In genomic region chr19:2269244-2270156, GRCh38 we compare ENCODE assay signal across 8 cellular contexts. TPM values are rescaled to one million over a fixed set of nuclear protein-coding genes. Genes with fewer than 3 reads are reported as not detected.
DNase-seq lines count a peak whose midpoint lies in the region; ATAC-seq, FAIRE-seq and TF ChIP-seq lines count a peak whose summit lies in the region.

No MANE protein-coding gene starts in this region.

- H2BK20ac ChIP-seq in H1 (ENCODE audit: low read length): no peak overlapping the region

- no peak for TF ChIP-seq RAD21 in H1 (IDR thresholded peaks at IDR 0.05 in 1 of 2, conservative IDR thresholded peaks at IDR 0.05 in 1 of 2; ENCODE audit: low read depth in 2 of 2, low read length in 2 of 2)

- ATAC-seq in GM19463 (IDR thresholded peaks at IDR 0.05; ENCODE audit: unreplicated experiment): peak; percentile 65
- peak; percentile 77 for ATAC-seq in activated CD8-positive, alpha-beta memory T cell treated with anti-CD3 and anti-CD28 coated beads, Interleukin-2, amount 10 ng/mL, durations not matched to agents 7 days and 5 days

- H3K23me2 ChIP-seq in H1 (ENCODE audit: low read depth, low read length): peaks cover 5% of the 10 kb centered on the region; the same call in 1 of the 2 replicates

- H3K4me3 ChIP-seq in CD8-positive, alpha-beta memory T cell (ENCODE audit: low read length): peak overlapping the region; percentile 86
- H3K4me3 ChIP-seq in H1 (ENCODE audit: extremely low read depth in 1 of 4, insufficient read depth in 2 of 4, low read depth in 3 of 4, low read length in 4 of 4): peak overlapping the region; percentile 87 to 100 (median 94)

- H3K4me2 ChIP-seq in H1 (ENCODE audit: insufficient read depth in 1 of 2, low read depth in 2 of 2, low read length in 2 of 2): peak overlapping the region; percentile 38 to 65; a peak in 2 of 4 replicates

- peak; percentile 97 to 100 (median 99) for DNase-seq in CD8-positive, alpha-beta memory T cell
- peak; percentile 96 for DNase-seq in HT1080 (ENCODE audit: low read depth)
- peak; percentile 95 to 97 for DNase-seq in NOMO-1 (lab: John Stamatoyannopoulos, UW; ENCODE audit: unreplicated experiment in 2 of 2)
- peak; percentile 99 for DNase-seq in activated CD8-positive, alpha-beta memory T cell treated with anti-CD3 and anti-CD28 coated beads, Interleukin-2, amount 10 ng/mL, durations not matched to agents 7 days and 5 days
- DNase-seq in H1 (ENCODE audit: low read depth in 1 of 2, low spot score in 2 of 2): peak; percentile 75 to 100
- DNase-seq in mesenteric fat pad (ENCODE audit: low spot score): peak; percentile 100
- DNase-seq in stimulated activated CD8-positive, alpha-beta memory T cell treated with anti-CD3 and anti-CD28 coated beads, Interleukin-15, amount 100 ng/mL, for 1 hour (ENCODE audit: low read depth): peak; percentile 98

- H3K4me1 ChIP-seq in CD8-positive, alpha-beta memory T cell (ENCODE audit: insufficient read depth, low read length): peaks cover 42% of the 10 kb centered on the region
- peaks cover 0 to 20% (median 7%) of the 10 kb centered on the region in 4 experiments; a peak in 5 of 7 replicates for H3K4me1 ChIP-seq in H1 (replicated peaks in 1 of 4; ENCODE audit: control insufficient read depth in 3 of 4, insufficient read depth in 4 of 4, low read length in 3 of 4)

- TF ChIP-seq EP300 in H1 (IDR thresholded peaks at IDR 0.05; ENCODE audit: borderline replicate concordance in 1 of 2, low read depth in 2 of 2, low read length in 2 of 2): no peak

- H3K79me1 ChIP-seq in H1 (ENCODE audit: low read depth, low read length): peaks cover 3% of the 10 kb centered on the region; the same call in 1 of the 2 replicates

- peak overlapping the region; percentile 88 to 95 (median 90) for H3K9ac ChIP-seq in H1 (replicated peaks in 1 of 4; ENCODE audit: extremely low read depth in 1 of 4, low read depth in 3 of 4, low read length in 3 of 4)

- H3K27me3 Mint-ChIP-seq in CD8-positive, alpha-beta memory T cell: peaks cover 0 to 7% of the 10 kb centered on the region in 2 donors
- H3K27me3 Mint-ChIP-seq in activated CD8-positive, alpha-beta memory T cell treated with anti-CD3 and anti-CD28 coated beads, Interleukin-2, amount 10 ng/mL, durations not matched to agents 7 days and 5 days: no peaks in the 10 kb centered on the region

- no peak overlapping the region for H2AFZ ChIP-seq in H1 (ENCODE audit: low read length)

- peaks cover 28 to 44% (median 29%) of the 10 kb centered on the region in 3 donors for H3K4me1 Mint-ChIP-seq in CD8-positive, alpha-beta memory T cell
- peaks cover 39% of the 10 kb centered on the region for H3K4me1 Mint-ChIP-seq in activated CD8-positive, alpha-beta memory T cell treated with anti-CD3 and anti-CD28 coated beads, Interleukin-2, amount 10 ng/mL, durations not matched to agents 7 days and 5 days

- no peak for FAIRE-seq in H1 (lab: Jason Lieb, UNC)

- peak overlapping the region; percentile 91 for H3K4ac ChIP-seq in H1 (replicated peaks; ENCODE audit: insufficient read length, low read depth, low read length)

- peak overlapping the region; percentile 97 for H3K56ac ChIP-seq in H1 (replicated peaks; ENCODE audit: insufficient read length, low read depth, low read length)

- H2BK15ac ChIP-seq in H1 (ENCODE audit: low read length): no peak overlapping the region

- no peak overlapping the region for H3K14ac ChIP-seq in H1 (ENCODE audit: insufficient read length)

- H4K91ac ChIP-seq in H1 (replicated peaks; ENCODE audit: insufficient read length, low read length): peak overlapping the region; percentile 91

- peak overlapping the region; percentile 96 for H3K18ac ChIP-seq in H1 (ENCODE audit: extremely low read depth, low read length)

- 1% methylated on average over 84 of the region's 103 CpGs; no CpG with 5 or more reads in 1 of the 2 experiments for WGBS in H1 (ENCODE audit: extremely low coverage in 1 of 2, insufficient coverage in 1 of 2, insufficient read length in 1 of 2, insufficient replicate concordance in 2 of 2, low coverage in 1 of 2, low lambda C conversion rate in 2 of 2, missing lambda C conversion rate in 1 of 2), 2 experiments

- H3K9me3 ChIP-seq in CD8-positive, alpha-beta memory T cell (ENCODE audit: low read length): no peaks in the 10 kb centered on the region
- no peaks in the 10 kb centered on the region for H3K9me3 ChIP-seq in H1 (ENCODE audit: insufficient read depth in 2 of 2, low read depth in 1 of 2, low read length in 1 of 2)

- CTCF ChIA-PET in CD8-positive, alpha-beta memory T cell (lab: Charles Lee): interaction anchor here (1.2 to 6.8 kb wide), 5 partner anchors 9 to 35 kb away, joined by 5 to 70 read pairs (median 20); partner anchors contain the start of genes PLEKHJ1 and SF3A2
- CTCF ChIA-PET in activated CD8-positive, alpha-beta memory T cell treated with anti-CD3 and anti-CD28 coated beads, Interleukin-2, amount 10 ng/mL, durations not matched to agents 7 days and 5 days (lab: Charles Lee): interaction anchor here (1.6 to 6.1 kb wide), 3 partner anchors 9 to 34 kb away, joined by 4 to 58 read pairs (median 30); partner anchors contain the start of gene SF3A2
- CTCF ChIA-PET in H1 (lab: Charles Lee; ENCODE audit: partially characterized antibody): interaction anchor here (1.2 kb wide), 1 partner anchor 22 kb away, joined by 3 read pairs; no protein-coding TSS in a partner anchor

- peak overlapping the region; percentile 84 to 99 (median 92) for H3K4me3 Mint-ChIP-seq in CD8-positive, alpha-beta memory T cell
- H3K4me3 Mint-ChIP-seq in activated CD8-positive, alpha-beta memory T cell treated with anti-CD3 and anti-CD28 coated beads, Interleukin-2, amount 10 ng/mL, durations not matched to agents 7 days and 5 days: peak overlapping the region; percentile 90

- peaks cover 0 to 3% (median 0%) of the 10 kb centered on the region in 5 donors for H3K9me3 Mint-ChIP-seq in CD8-positive, alpha-beta memory T cell
- no peaks in the 10 kb centered on the region for H3K9me3 Mint-ChIP-seq in activated CD8-positive, alpha-beta memory T cell treated with anti-CD3 and anti-CD28 coated beads, Interleukin-2, amount 10 ng/mL, durations not matched to agents 7 days and 5 days (ENCODE audit: low read depth)

- H4K5ac ChIP-seq in H1 (ENCODE audit: insufficient read length, low read depth, low read length): peak overlapping the region; percentile 96

- H2AK5ac ChIP-seq in H1 (ENCODE audit: low read depth, low read length): peak overlapping the region; percentile 86; the same call in 1 of the 2 replicates

- peak overlapping the region; percentile 78 for H2BK5ac ChIP-seq in H1 (ENCODE audit: low read depth, low read length)

- H3K23ac ChIP-seq in H1 (ENCODE audit: insufficient read length): no peak overlapping the region

- TF ChIP-seq CTCF in H1 (IDR thresholded peaks at IDR 0.05; ENCODE audit: control extremely low read depth in 1 of 3, insufficient read depth in 1 of 3, low read depth in 1 of 3, low read length in 3 of 3): no peak

- H4K8ac ChIP-seq in H1 (ENCODE audit: extremely low read depth, insufficient read depth, low read length): peak overlapping the region; percentile 95; the same call in 1 of the 2 replicates

- H2BK120ac ChIP-seq in H1 (replicated peaks; ENCODE audit: low read depth, low read length): no peak overlapping the region

- no peaks in the 10 kb centered on the region for H3K27me3 ChIP-seq in CD8-positive, alpha-beta memory T cell (ENCODE audit: insufficient read depth, low read length, poor library complexity, severe bottlenecking)
- no peaks in the 10 kb centered on the region for H3K27me3 ChIP-seq in H1 (replicated peaks in 1 of 4; ENCODE audit: control insufficient read depth in 3 of 4, extremely low read depth in 1 of 4, insufficient read depth in 3 of 4, low read length in 3 of 4)

- POLR2A ChIA-PET in CD8-positive, alpha-beta memory T cell (lab: Charles Lee): interaction anchor here (0.6 to 7.8 kb wide), 11 partner anchors 10 to 387 kb away, joined by 3 to 73 read pairs (median 5); partner anchors contain the start of genes AP3D1, GADD45B, JSRP1 and LSM7
- POLR2A ChIA-PET in H1 (lab: Charles Lee; ENCODE audit: partially characterized antibody): interaction anchor here (0.6 to 23.4 kb wide), 33 partner anchors 10 to 332 kb away, joined by 3 to 330 read pairs (median 5); partner anchors contain the start of genes AMH, DOT1L, JSRP1 and LSM7

- H3K36me3 ChIP-seq in CD8-positive, alpha-beta memory T cell (ENCODE audit: insufficient read depth, low read length): peaks cover 13% of the 10 kb centered on the region
- H3K36me3 ChIP-seq in H1 (ENCODE audit: control insufficient read depth in 2 of 4, insufficient read depth in 4 of 4, low read length in 3 of 4): peaks cover 3 to 23% (median 9%) of the 10 kb centered on the region in 4 experiments; a peak in 5 of 8 replicates

- peak; percentile 99 for TF ChIP-seq POLR2A in H1 (IDR thresholded peaks at IDR 0.05; ENCODE audit: control extremely low read depth in 1 of 2, low read depth in 2 of 2, low read length in 2 of 2)

- H3K79me2 ChIP-seq in H1 (ENCODE audit: control insufficient read depth in 1 of 2, insufficient read depth in 2 of 2, low read length in 2 of 2): peaks cover 20 to 40% of the 10 kb centered on the region in 2 experiments; a peak in 3 of 4 replicates

- H4K20me1 ChIP-seq in H1 (replicated peaks in 1 of 2; ENCODE audit: control insufficient read depth in 1 of 2, insufficient read depth in 2 of 2, low read length in 2 of 2): peaks cover 22 to 27% of the 10 kb centered on the region in 2 experiments

- H3K27ac ChIP-seq in CD8-positive, alpha-beta memory T cell (ENCODE audit: low read depth, low read length): peak overlapping the region; percentile 89
- peak overlapping the region; percentile 76 for H3K27ac ChIP-seq in H1 (ENCODE audit: low read depth, low read length)

- H3K36me3 Mint-ChIP-seq in CD8-positive, alpha-beta memory T cell: peaks cover 0 to 40% (median 8%) of the 10 kb centered on the region in 3 donors
- peaks cover 25% of the 10 kb centered on the region for H3K36me3 Mint-ChIP-seq in activated CD8-positive, alpha-beta memory T cell treated with anti-CD3 and anti-CD28 coated beads, Interleukin-2, amount 10 ng/mL, durations not matched to agents 7 days and 5 days

- no peak overlapping the region for H2BK12ac ChIP-seq in H1 (ENCODE audit: low read depth, low read length)

- H3K27ac Mint-ChIP-seq in CD8-positive, alpha-beta memory T cell: peak overlapping the region; percentile 86 to 98 (median 90)
- peak overlapping the region; percentile 94 for H3K27ac Mint-ChIP-seq in activated CD8-positive, alpha-beta memory T cell treated with anti-CD3 and anti-CD28 coated beads, Interleukin-2, amount 10 ng/mL, durations not matched to agents 7 days and 5 days

RNA-seq across cellular contexts. Expression of gene PEAK3, which starts 12.5 kb away (rescaled TPM):
- not detected for total RNA-seq in CD8-positive, alpha-beta memory T cell
- 0.79 TPM for polyA plus RNA-seq in CD8-positive, alpha-beta memory T cell
- total RNA-seq in HT1080 (2014; rRNA removed; shearing (Covaris generic)): 0.03 and 0.35 TPM in 2 replicates
- polyA plus RNA-seq in HT1080 (2015; cell fraction: cytosol; rRNA removed): 0.03 and 0.06 TPM in 2 replicates
- polyA plus RNA-seq in HT1080 (2015; cell fraction: nucleus; rRNA removed): not detected in 2 replicates
- under 1 TPM in 1 of 2 experiments, not detected in 1; 0.54 TPM for total RNA-seq in activated CD8-positive, alpha-beta memory T cell treated with anti-CD3 and anti-CD28 coated beads, Interleukin-2, amount 10 ng/mL, durations not matched to agents 7 days and 5 days
- not detected in 2 replicates for total RNA-seq in H1 (2021; fragmentation: NEBNext Ultra II Directional; extraction: Animal tissue kit (Norgen Biotek cat#: 25700))
- polyA plus RNA-seq in H1 (2011; rRNA removed): not detected in 2 replicates
- not detected for polyA plus RNA-seq in H1 (2011; cell fraction: cytosol; rRNA removed)
- not detected for polyA plus RNA-seq in H1 (2011; cell fraction: nucleus; rRNA removed)
- 0.06 to 0.11 TPM in 2 of 4 replicates, not detected in the others for polyA plus RNA-seq in H1 (2012, experiment 1 of 2)
- polyA plus RNA-seq in H1 (2012, experiment 2 of 2): not detected
- polyA plus RNA-seq in H1 (2013, experiment 1 of 2): not detected
- not detected for polyA plus RNA-seq in H1 (2013, experiment 2 of 2)
- polyA minus RNA-seq in H1 (2011; rRNA and poly(A)+ RNA removed): not detected in 2 replicates
- polyA minus RNA-seq in H1 (2011; cell fraction: cytosol; rRNA and poly(A)+ RNA removed): not detected
- polyA minus RNA-seq in H1 (2011; cell fraction: nucleus; rRNA and poly(A)+ RNA removed): not detected
- total RNA-seq in mesenteric fat pad: 2.6 TPM

RNA-seq across cellular contexts. Expression of gene JSRP1, which starts 13.3 kb away (rescaled TPM):
- total RNA-seq in CD8-positive, alpha-beta memory T cell: 1 to 10 TPM in 1 of 2 experiments, under 1 TPM in 1; 0.73 to 1.0 TPM
- 0.91 TPM for polyA plus RNA-seq in CD8-positive, alpha-beta memory T cell
- total RNA-seq in HT1080 (2014; rRNA removed; shearing (Covaris generic)): not detected in 2 replicates
- not detected in 2 replicates for polyA plus RNA-seq in HT1080 (2015; cell fraction: cytosol; rRNA removed)
- not detected in 2 replicates for polyA plus RNA-seq in HT1080 (2015; cell fraction: nucleus; rRNA removed)
- 1 to 10 TPM in 1 of 2 experiments, not detected in 1; 1.0 TPM for total RNA-seq in activated CD8-positive, alpha-beta memory T cell treated with anti-CD3 and anti-CD28 coated beads, Interleukin-2, amount 10 ng/mL, durations not matched to agents 7 days and 5 days
- total RNA-seq in H1 (2021; fragmentation: NEBNext Ultra II Directional; extraction: Animal tissue kit (Norgen Biotek cat#: 25700)): 0.56 and 1.7 TPM in 2 replicates
- 0.24 and 0.53 TPM in 2 replicates for polyA plus RNA-seq in H1 (2011; rRNA removed)
- polyA plus RNA-seq in H1 (2011; cell fraction: cytosol; rRNA removed): 0.41 TPM
- 0.10 TPM for polyA plus RNA-seq in H1 (2011; cell fraction: nucleus; rRNA removed)
- 0.40 to 2.0 TPM (median 1.1 TPM) in 3 of 4 replicates, not detected in the other for polyA plus RNA-seq in H1 (2012, experiment 1 of 2)
- not detected for polyA plus RNA-seq in H1 (2012, experiment 2 of 2)
- polyA plus RNA-seq in H1 (2013, experiment 1 of 2): 0.83 TPM
- 0.96 TPM for polyA plus RNA-seq in H1 (2013, experiment 2 of 2)
- polyA minus RNA-seq in H1 (2011; rRNA and poly(A)+ RNA removed): not detected in 2 replicates
- polyA minus RNA-seq in H1 (2011; cell fraction: cytosol; rRNA and poly(A)+ RNA removed): not detected
- not detected for polyA minus RNA-seq in H1 (2011; cell fraction: nucleus; rRNA and poly(A)+ RNA removed)
- not detected for total RNA-seq in mesenteric fat pad

RNA-seq across cellular contexts. Expression of gene AMH, which starts 20.4 kb away (rescaled TPM):
- 1 to 10 TPM; 5.9 to 7.4 TPM for total RNA-seq in CD8-positive, alpha-beta memory T cell
- polyA plus RNA-seq in CD8-positive, alpha-beta memory T cell: not detected
- total RNA-seq in HT1080 (2014; rRNA removed; shearing (Covaris generic)): 7.2 and 10.6 TPM in 2 replicates
- 2.8 and 3.4 TPM in 2 replicates for polyA plus RNA-seq in HT1080 (2015; cell fraction: cytosol; rRNA removed)
- 40.8 and 41.9 TPM in 2 replicates for polyA plus RNA-seq in HT1080 (2015; cell fraction: nucleus; rRNA removed)
- total RNA-seq in activated CD8-positive, alpha-beta memory T cell treated with anti-CD3 and anti-CD28 coated beads, Interleukin-2, amount 10 ng/mL, durations not matched to agents 7 days and 5 days: 1 to 10 TPM; 5.1 to 6.0 TPM
- total RNA-seq in H1 (2021; fragmentation: NEBNext Ultra II Directional; extraction: Animal tissue kit (Norgen Biotek cat#: 25700)): 13.0 and 15.4 TPM in 2 replicates
- polyA plus RNA-seq in H1 (2011; rRNA removed): 10.5 and 19.3 TPM in 2 replicates
- 10.1 TPM for polyA plus RNA-seq in H1 (2011; cell fraction: cytosol; rRNA removed)
- polyA plus RNA-seq in H1 (2011; cell fraction: nucleus; rRNA removed): 104 TPM
- polyA plus RNA-seq in H1 (2012, experiment 1 of 2): 12.7 to 23.7 TPM (median 18.4 TPM) in 4 replicates
- polyA plus RNA-seq in H1 (2012, experiment 2 of 2): 9.0 TPM
- 6.7 TPM for polyA plus RNA-seq in H1 (2013, experiment 1 of 2)
- polyA plus RNA-seq in H1 (2013, experiment 2 of 2): 5.6 TPM
- 0.46 and 0.63 TPM in 2 replicates for polyA minus RNA-seq in H1 (2011; rRNA and poly(A)+ RNA removed)
- polyA minus RNA-seq in H1 (2011; cell fraction: cytosol; rRNA and poly(A)+ RNA removed): 3.1 TPM
- polyA minus RNA-seq in H1 (2011; cell fraction: nucleus; rRNA and poly(A)+ RNA removed): 13.1 TPM
- 0.93 TPM for total RNA-seq in mesenteric fat pad

RNA-seq across cellular contexts. Expression of gene SF3A2, which starts 32.9 kb away (rescaled TPM):
- 100 to 1,000 TPM; 131 to 138 TPM for total RNA-seq in CD8-positive, alpha-beta memory T cell
- polyA plus RNA-seq in CD8-positive, alpha-beta memory T cell: 36.2 TPM
- total RNA-seq in HT1080 (2014; rRNA removed; shearing (Covaris generic)): 71.2 and 91.0 TPM in 2 replicates
- polyA plus RNA-seq in HT1080 (2015; cell fraction: cytosol; rRNA removed): 63.4 and 73.2 TPM in 2 replicates
- polyA plus RNA-seq in HT1080 (2015; cell fraction: nucleus; rRNA removed): 124 and 132 TPM in 2 replicates
- total RNA-seq in activated CD8-positive, alpha-beta memory T cell treated with anti-CD3 and anti-CD28 coated beads, Interleukin-2, amount 10 ng/mL, durations not matched to agents 7 days and 5 days: 100 to 1,000 TPM; 167 to 178 TPM
- total RNA-seq in H1 (2021; fragmentation: NEBNext Ultra II Directional; extraction: Animal tissue kit (Norgen Biotek cat#: 25700)): 142 and 146 TPM in 2 replicates
- 15.3 and 31.2 TPM in 2 replicates for polyA plus RNA-seq in H1 (2011; rRNA removed)
- 22.1 TPM for polyA plus RNA-seq in H1 (2011; cell fraction: cytosol; rRNA removed)
- 171 TPM for polyA plus RNA-seq in H1 (2011; cell fraction: nucleus; rRNA removed)
- polyA plus RNA-seq in H1 (2012, experiment 1 of 2): 97.0 to 157 TPM (median 147 TPM) in 4 replicates
- 117 TPM for polyA plus RNA-seq in H1 (2012, experiment 2 of 2)
- 109 TPM for polyA plus RNA-seq in H1 (2013, experiment 1 of 2)
- 101 TPM for polyA plus RNA-seq in H1 (2013, experiment 2 of 2)
- 18.4 and 22.8 TPM in 2 replicates for polyA minus RNA-seq in H1 (2011; rRNA and poly(A)+ RNA removed)
- 64.4 TPM for polyA minus RNA-seq in H1 (2011; cell fraction: cytosol; rRNA and poly(A)+ RNA removed)
- polyA minus RNA-seq in H1 (2011; cell fraction: nucleus; rRNA and poly(A)+ RNA removed): 112 TPM
- 46.2 TPM for total RNA-seq in mesenteric fat pad

RNA-seq across cellular contexts. Expression of gene PLEKHJ1, which starts 33.4 kb away (rescaled TPM):
- 10 to 100 TPM; 96.6 to 99.1 TPM for total RNA-seq in CD8-positive, alpha-beta memory T cell
- polyA plus RNA-seq in CD8-positive, alpha-beta memory T cell: 120 TPM
- 146 and 152 TPM in 2 replicates for total RNA-seq in HT1080 (2014; rRNA removed; shearing (Covaris generic))
- 66.0 and 90.1 TPM in 2 replicates for polyA plus RNA-seq in HT1080 (2015; cell fraction: cytosol; rRNA removed)
- polyA plus RNA-seq in HT1080 (2015; cell fraction: nucleus; rRNA removed): 79.1 and 88.2 TPM in 2 replicates
- 10 to 100 TPM; 78.3 to 80.8 TPM for total RNA-seq in activated CD8-positive, alpha-beta memory T cell treated with anti-CD3 and anti-CD28 coated beads, Interleukin-2, amount 10 ng/mL, durations not matched to agents 7 days and 5 days
- total RNA-seq in H1 (2021; fragmentation: NEBNext Ultra II Directional; extraction: Animal tissue kit (Norgen Biotek cat#: 25700)): 135 TPM in 2 replicates
- 187 and 235 TPM in 2 replicates for polyA plus RNA-seq in H1 (2011; rRNA removed)
- 217 TPM for polyA plus RNA-seq in H1 (2011; cell fraction: cytosol; rRNA removed)
- 175 TPM for polyA plus RNA-seq in H1 (2011; cell fraction: nucleus; rRNA removed)
- polyA plus RNA-seq in H1 (2012, experiment 1 of 2): 118 to 165 TPM (median 146 TPM) in 4 replicates
- polyA plus RNA-seq in H1 (2012, experiment 2 of 2): 185 TPM
- 108 TPM for polyA plus RNA-seq in H1 (2013, experiment 1 of 2)
- 117 TPM for polyA plus RNA-seq in H1 (2013, experiment 2 of 2)
- polyA minus RNA-seq in H1 (2011; rRNA and poly(A)+ RNA removed): 29.0 and 35.2 TPM in 2 replicates
- polyA minus RNA-seq in H1 (2011; cell fraction: cytosol; rRNA and poly(A)+ RNA removed): 43.3 TPM
- 40.6 TPM for polyA minus RNA-seq in H1 (2011; cell fraction: nucleus; rRNA and poly(A)+ RNA removed)
- total RNA-seq in mesenteric fat pad: 46.4 TPM

Comparison
In these comparisons a context has a peak if more than half of its experiments do, and no peak if none do; other contexts are left out.
1. Peak in every context shown above with its lines: DNase-seq, ATAC-seq, H3K4me3 ChIP-seq and H3K27ac ChIP-seq.